In genomic region chrX:54044126-54044876, GRCh38 we compare ENCODE assay signal across 8 cellular contexts. TPM values are rescaled to one million over a fixed set of nuclear protein-coding genes. Genes with fewer than 3 reads are reported as not detected.
DNase-seq lines count a peak whose midpoint lies in the region; ATAC-seq, FAIRE-seq and TF ChIP-seq lines count a peak whose summit lies in the region.

PHF8 (minus strand) TSS chrX:54044473; CDS start chrX:54042728, 1,745 bp downstream.

- WGBS in lung, 2 donors = 1 to 34% methylated on average over 36 to 66 of the region's 66 CpGs

- ATAC-seq in GM21381 (IDR thresholded peaks at IDR 0.05; ENCODE audit: unreplicated experiment) (peak; percentile 78), lung (ENCODE audit: insufficient read depth, low FRiP score) (peak; percentile 92)

- H3K36me3 ChIP-seq in lung (ENCODE audit: control insufficient read depth in 2 of 2, insufficient read depth in 2 of 2, low read length in 2 of 2) = peaks cover 0 to 2% of the 10 kb centered on the region in 2 donors

- no peaks in the 10 kb centered on the region for H3K27me3 ChIP-seq in lung (ENCODE audit: control insufficient read depth, insufficient read depth)

- TF ChIP-seq CTCF in lung (IDR thresholded peaks at IDR 0.05; ENCODE audit: control extremely low read depth, extremely low read depth) = no peak

- H3K27ac ChIP-seq in lung (ENCODE audit: low read depth in 1 of 2, low read length in 1 of 2) = peak within 1 kb of the TSS; percentile 97 to 98

- no peak for FAIRE-seq in HTR-8/SVneo (lab: Jason Lieb, UNC)

- peaks cover 0 to 8% of the 10 kb centered on the region in 2 donors for H3K9me3 ChIP-seq in lung (ENCODE audit: control insufficient read depth in 2 of 2, insufficient read depth in 1 of 2, low read length in 1 of 2)

- DNase-seq in CMK (ENCODE audit: low read depth) = peak; percentile 90
- peak; percentile 65 for DNase-seq in HTR-8/SVneo (ENCODE audit: insufficient read length, low spot score)
- peak; percentile 88 for DNase-seq in NOMO-1 treated with DMSO at 0.1 percent for 48 hours (lab: John Stamatoyannopoulos, UW; ENCODE audit: unreplicated experiment)
- peak; percentile 85 to 90 for DNase-seq in activated CD8-positive, alpha-beta memory T cell treated with anti-CD3 and anti-CD28 coated beads for 4 hours (ENCODE audit: low read depth in 2 of 2)
- DNase-seq in effector CD8-positive, alpha-beta T cell (lab: John Stamatoyannopoulos, UW) = peak; percentile 89
- DNase-seq in lung (ENCODE audit: low spot score) = peak; percentile 93
- peak; percentile 83 to 91 (median 86) for DNase-seq in stimulated activated CD4-positive, alpha-beta T cell treated with anti-CD3 and anti-CD28 coated beads, TNF-alpha, amount 100 ng/mL, for 24 hours (ENCODE audit: low read depth in 3 of 3)

- no peaks in the 10 kb centered on the region for H3K4me1 ChIP-seq in lung (ENCODE audit: control insufficient read depth in 2 of 2, insufficient read depth in 2 of 2, low read length in 2 of 2)

- H3K4me3 ChIP-seq in lung = peak within 1 kb of the TSS; percentile 60

RNA-seq across cellular contexts. Expression of gene PHF8, which starts in this region (rescaled TPM):
- total RNA-seq in lung = 10 to 100 TPM; 27.6 to 37.5 TPM
- 10 to 100 TPM in 1 of 2 donors, 1 to 10 TPM in 1; 7.2 to 11.3 TPM for polyA plus RNA-seq in lung

Comparison
In these comparisons a context has a peak if more than half of its experiments do, and no peak if none do; other contexts are left out.
1. Peak in every context shown above with its lines: DNase-seq, ATAC-seq, H3K4me3 ChIP-seq and H3K27ac ChIP-seq.